17 cellular contexts compared by ENCODE assay signal in the genomic region with DNA sequence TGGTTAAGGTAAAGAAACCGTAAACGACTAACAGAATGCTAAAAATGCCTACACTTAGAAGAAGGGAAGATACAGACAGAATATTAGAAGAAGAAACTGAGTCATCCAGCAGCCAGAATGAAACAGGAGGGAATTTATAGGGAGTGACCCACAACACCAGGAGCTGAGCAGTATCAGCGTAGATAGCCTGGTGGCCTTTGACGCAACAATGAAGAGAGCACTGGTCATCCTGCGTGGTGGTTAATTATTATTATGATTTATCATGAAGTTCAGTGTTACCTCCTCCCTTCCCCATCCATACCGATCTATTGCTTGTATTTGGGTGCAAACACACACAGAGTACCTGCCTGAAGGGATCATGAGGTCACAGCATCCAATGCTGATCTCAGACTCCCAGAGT. TPM values are rescaled to one million over a fixed set of nuclear protein-coding genes. Genes with fewer than 3 reads are reported as not detected.
A peak's percentile ranks its signal among the peaks of the same experiment; 100 is the strongest.
DNase-seq lines count a peak whose midpoint lies in the region; ATAC-seq, FAIRE-seq and TF ChIP-seq lines count a peak whose summit lies in the region.
"Had no signal": no experiment of that assay in that cellular context is flagged by ENCODE, and none has a peak within 500 bp of the region (broad histone marks: within the 10 kb centered on the region; RNA-seq: fewer than 3 reads in every experiment).

No MANE protein-coding gene starts in this region.

- no peak for ATAC-seq in activated T-helper 17 cell treated with anti-CD3 and anti-CD28 coated beads, Interleukin-2, amount 50 U/mL, for 72 hours (replicated peaks)
- ATAC-seq in HepG2 (no peak), HG02938 (IDR thresholded peaks at IDR 0.05; ENCODE audit: unreplicated experiment) (no peak), GM18498 (IDR thresholded peaks at IDR 0.05; ENCODE audit: unreplicated experiment) (no peak)
- no peak for ATAC-seq in activated naive CD8-positive, alpha-beta T cell treated with anti-CD3 and anti-CD28 coated beads, Interleukin-2, amount 50 U/mL, for 24 hours

- in situ Hi-C loops in mammary epithelial cell (cut with MboI; ENCODE audit: low sequenced_read_pairs in 2 of 2), result no loop called here
- in situ Hi-C loops in HepG2 (cut with HindIII; ENCODE audit: extremely low pct_ligation_motif_present, low pct_unique_long_range_greater_than_20kb), result no loop called here

- POLR2A ChIA-PET in MCF 10A (lab: Yijun Ruan, JAX) (interaction anchor here (0.5 to 2.2 kb wide), 6 partner anchors 9 to 410 kb away, joined by 3 to 8 read pairs (median 3); no protein-coding TSS in a partner anchor), HepG2 (lab: Yijun Ruan, JAX) (no interaction called here)

- H3K27me3 Mint-ChIP-seq in MCF 10A (ENCODE audit: insufficient read depth, unreplicated experiment), result no peaks in the 10 kb centered on the region
- H3K27me3 Mint-ChIP-seq in activated T-helper 17 cell treated with anti-CD3 and anti-CD28 coated beads, Interleukin-2, amount 50 U/mL, for 72 hours, result peaks cover 8% of the 10 kb centered on the region
- peaks cover 34% of the 10 kb centered on the region for H3K27me3 Mint-ChIP-seq in activated naive CD8-positive, alpha-beta T cell treated with anti-CD3 and anti-CD28 coated beads, Interleukin-2, amount 50 U/mL, for 24 hours

- no peaks in the 10 kb centered on the region for H4K20me1 ChIP-seq in mammary epithelial cell (ENCODE audit: insufficient read depth, low read length)
- no peaks in the 10 kb centered on the region for H4K20me1 ChIP-seq in HepG2 (ENCODE audit: insufficient read depth, low read length)

- H3K9ac ChIP-seq in mammary epithelial cell (ENCODE audit: insufficient read depth, low read length) (no peak overlapping the region), HepG2 (ENCODE audit: insufficient read depth, low read depth, low read length) (no peak overlapping the region)

- dilution Hi-C loops in mammary epithelial cell (cut with HindIII; ENCODE audit: low sequenced_read_pairs), result no loop called here

- H3K4me3 ChIP-seq in mammary epithelial cell (replicated peaks in 1 of 3; ENCODE audit: insufficient read depth in 1 of 3, low read depth in 2 of 3, low read length in 3 of 3) (no peak overlapping the region), HepG2 (replicated peaks in 1 of 3; ENCODE audit: insufficient read depth in 1 of 3, low read depth in 2 of 3, low read length in 3 of 3) (no peak overlapping the region), uterus (no peak overlapping the region)
- H3K4me3 ChIP-seq: transverse colon had no signal

- H3K27ac ChIP-seq in mammary epithelial cell (ENCODE audit: insufficient read depth, low read depth, low read length) (no peak overlapping the region), HepG2 (ENCODE audit: extremely low read length, insufficient read depth, low read length) (no peak overlapping the region), uterus (peak overlapping the region; percentile 73 to 87)

- BruUV-seq in MCF 10A (replicated peaks; lab: Mats Ljungman, UMichigan) (no TSS peak), mammary epithelial cell (replicated peaks; lab: Mats Ljungman, UMichigan) (no TSS peak), HepG2 (replicated peaks; lab: Mats Ljungman, UMichigan) (no TSS peak)

- peak overlapping the region; percentile 72 for H3K27ac Mint-ChIP-seq in MCF 10A (ENCODE audit: low read depth, unreplicated experiment)
- H3K27ac Mint-ChIP-seq in activated T-helper 17 cell treated with anti-CD3 and anti-CD28 coated beads, Interleukin-2, amount 50 U/mL, for 72 hours, result peak overlapping the region; percentile 88
- no peak overlapping the region for H3K27ac Mint-ChIP-seq in activated naive CD8-positive, alpha-beta T cell treated with anti-CD3 and anti-CD28 coated beads, Interleukin-2, amount 50 U/mL, for 24 hours
- H3K27ac Mint-ChIP-seq: activated T-helper 2 cell treated with anti-CD3 and anti-CD28 coated beads, Interferon-gamma antibody, Interleukin-2, Interleukin-4, amounts not matched to agents 10 μg/mL and 5 μg/mL and 100 μg/mL, durations not matched to agents 14 hours and 24 hours and 36 hours; IgD-negative memory B cell had no signal

- TF ChIP-seq EP300 in HepG2 (IDR thresholded peaks at IDR 0.05; ENCODE audit: low read depth in 2 of 2, low read length in 2 of 2) (no peak), HepG2 (CRISPR knock-in tag; IDR thresholded peaks at IDR 0.05; ENCODE audit: borderline replicate concordance) (no peak)

- H3K27me3 ChIP-seq in mammary epithelial cell (ENCODE audit: insufficient read depth, low read length), result peaks cover 3% of the 10 kb centered on the region
- no peaks in the 10 kb centered on the region; a peak in 1 of 5 replicates for H3K27me3 ChIP-seq in HepG2 (ENCODE audit: control insufficient read depth in 1 of 2, insufficient read depth in 2 of 2, low read length in 2 of 2)
- H3K27me3 ChIP-seq in uterus, result no peaks in the 10 kb centered on the region
- H3K27me3 ChIP-seq: transverse colon had no signal

- no peaks in the 10 kb centered on the region for H3K9me3 Mint-ChIP-seq in MCF 10A (ENCODE audit: unreplicated experiment)
- H3K9me3 Mint-ChIP-seq in activated T-helper 17 cell treated with anti-CD3 and anti-CD28 coated beads, Interleukin-2, amount 50 U/mL, for 72 hours, result no peaks in the 10 kb centered on the region
- no peaks in the 10 kb centered on the region for H3K9me3 Mint-ChIP-seq in activated naive CD8-positive, alpha-beta T cell treated with anti-CD3 and anti-CD28 coated beads, Interleukin-2, amount 50 U/mL, for 24 hours
- H3K9me3 Mint-ChIP-seq: activated T-helper 2 cell treated with anti-CD3 and anti-CD28 coated beads, Interferon-gamma antibody, Interleukin-2, Interleukin-4, amounts not matched to agents 10 μg/mL and 5 μg/mL and 100 μg/mL, durations not matched to agents 14 hours and 24 hours and 36 hours; stimulated activated effector memory CD8-positive, alpha-beta T cell treated with anti-CD3 and anti-CD28 coated beads, Interleukin-12 subunit alpha, Interleukin-12 subunit beta, amount 100 ng/mL, for 72 hours had no signal

- H3K36me3 ChIP-seq in mammary epithelial cell (ENCODE audit: insufficient read depth, low read length) (no peaks in the 10 kb centered on the region), HepG2 (replicated peaks in 1 of 2; ENCODE audit: control insufficient read depth in 1 of 2, insufficient read depth in 2 of 2, low read length in 2 of 2) (no peaks in the 10 kb centered on the region), uterus (no peaks in the 10 kb centered on the region)
- H3K36me3 ChIP-seq: transverse colon had no signal

- TF ChIP-seq CTCF in MCF 10A (IDR thresholded peaks at IDR 0.05; ENCODE audit: unreplicated experiment), result no peak
- TF ChIP-seq CTCF in mammary epithelial cell (conservative IDR thresholded peaks at IDR 0.05 in 1 of 2, IDR thresholded peaks at IDR 0.05 in 1 of 2; ENCODE audit: extremely low read depth in 1 of 2, insufficient read depth in 1 of 2, low read depth in 1 of 2, low read length in 2 of 2), result no peak
- no peak for TF ChIP-seq CTCF in HepG2 (CRISPR knock-in tag; IDR thresholded peaks at IDR 0.05)
- no peak for TF ChIP-seq CTCF in uterus (IDR thresholded peaks at IDR 0.05)

- H3K79me2 ChIP-seq in mammary epithelial cell (ENCODE audit: insufficient read depth, low read length), result no peaks in the 10 kb centered on the region
- no peaks in the 10 kb centered on the region for H3K79me2 ChIP-seq in HepG2 (ENCODE audit: insufficient read depth, low read length)

- intact Hi-C loops in MCF 10A (cut with micrococcal nuclease) (no loop called here), mammary epithelial cell (cut with micrococcal nuclease) (no loop called here), HepG2 (cut with micrococcal nuclease; ENCODE audit: unreplicated experiment) (no loop called here), uterus (cut with DNase I; ENCODE audit: low total_unique reads) (no loop called here)

- no peak overlapping the region for H3K4me2 ChIP-seq in mammary epithelial cell (ENCODE audit: insufficient read depth, low read depth, low read length)
- H3K4me2 ChIP-seq in HepG2 (ENCODE audit: low read depth, low read length), result peak overlapping the region; percentile 4; the same call in 1 of the 2 replicates

- H3K9me3 ChIP-seq in mammary epithelial cell (replicated peaks; ENCODE audit: insufficient read depth, low read length) (no peaks in the 10 kb centered on the region), HepG2 (ENCODE audit: low read length) (no peaks in the 10 kb centered on the region), uterus (no peaks in the 10 kb centered on the region)
- H3K9me3 ChIP-seq: transverse colon had no signal

- TF ChIP-seq RAD21 in HepG2 (CRISPR knock-in tag; IDR thresholded peaks at IDR 0.05), result no peak

- H2AFZ ChIP-seq in mammary epithelial cell (ENCODE audit: low read depth, low read length) (no peak overlapping the region), HepG2 (ENCODE audit: low read length) (no peak overlapping the region)

- H3K4me3 Mint-ChIP-seq in MCF 10A (ENCODE audit: unreplicated experiment), result no peak overlapping the region
- H3K4me3 Mint-ChIP-seq in activated T-helper 17 cell treated with anti-CD3 and anti-CD28 coated beads, Interleukin-2, amount 50 U/mL, for 72 hours, result no peak overlapping the region
- H3K4me3 Mint-ChIP-seq in activated naive CD8-positive, alpha-beta T cell treated with anti-CD3 and anti-CD28 coated beads, Interleukin-2, amount 50 U/mL, for 24 hours, result no peak overlapping the region

- no peak for DNase-seq in MCF 10A (ENCODE audit: unreplicated experiment)
- no peak for DNase-seq in mammary epithelial cell
- DNase-seq in HepG2 (ENCODE audit: low spot score), result no peak
- DNase-seq in uterus, result no peak
- no peak for DNase-seq in activated naive CD8-positive, alpha-beta T cell treated with anti-CD3 and anti-CD28 coated beads, Interleukin-2, amount 50 U/mL, for 24 hours
- DNase-seq: activated CD4-positive, CD25-positive, alpha-beta regulatory T cell; cerebellar nuclear complex; T-helper 9 cell had no signal

- H3K36me3 Mint-ChIP-seq in MCF 10A (ENCODE audit: insufficient read depth, unreplicated experiment), result no peaks in the 10 kb centered on the region
- no peaks in the 10 kb centered on the region for H3K36me3 Mint-ChIP-seq in activated T-helper 17 cell treated with anti-CD3 and anti-CD28 coated beads, Interleukin-2, amount 50 U/mL, for 72 hours (ENCODE audit: low read depth)
- H3K36me3 Mint-ChIP-seq in activated naive CD8-positive, alpha-beta T cell treated with anti-CD3 and anti-CD28 coated beads, Interleukin-2, amount 50 U/mL, for 24 hours (ENCODE audit: low read depth), result no peaks in the 10 kb centered on the region
- H3K36me3 Mint-ChIP-seq: stimulated activated effector memory CD8-positive, alpha-beta T cell treated with anti-CD3 and anti-CD28 coated beads, Interleukin-12 subunit alpha, Interleukin-12 subunit beta, amount 100 ng/mL, for 72 hours had no signal

- CTCF ChIA-PET in MCF 10A (lab: Yijun Ruan, JAX) (no interaction called here), mammary epithelial cell (lab: Charles Lee; ENCODE audit: low non-redundant PET) (no interaction called here), HepG2 (lab: Yijun Ruan, JAX; ENCODE audit: low intra/inter-chr PET ratio, low total read pairs) (no interaction called here)

- FAIRE-seq in HepG2 (lab: Jason Lieb, UNC), result no peak
- FAIRE-seq: endometrium, kidney had no signal

- TF ChIP-seq POLR2A in HepG2 (IDR thresholded peaks at IDR 0.05; ENCODE audit: insufficient read depth in 1 of 2, low read depth in 2 of 2, low read length in 2 of 2), result no peak
- TF ChIP-seq POLR2A in uterus (IDR thresholded peaks at IDR 0.05), result no peak

- peaks cover 32% of the 10 kb centered on the region for H3K4me1 Mint-ChIP-seq in MCF 10A (ENCODE audit: insufficient read depth, unreplicated experiment)
- peaks cover 30% of the 10 kb centered on the region for H3K4me1 Mint-ChIP-seq in activated T-helper 17 cell treated with anti-CD3 and anti-CD28 coated beads, Interleukin-2, amount 50 U/mL, for 72 hours
- peaks cover 17% of the 10 kb centered on the region for H3K4me1 Mint-ChIP-seq in activated naive CD8-positive, alpha-beta T cell treated with anti-CD3 and anti-CD28 coated beads, Interleukin-2, amount 50 U/mL, for 24 hours

- 97% methylated on average over 6 of the region's 6 CpGs for WGBS in mammary epithelial cell (ENCODE audit: low coverage, missing lambda C conversion rate)
- 50% methylated on average over 6 of the region's 6 CpGs for WGBS in HepG2 (ENCODE audit: low lambda C conversion rate)

- peaks cover 21% of the 10 kb centered on the region for H3K4me1 ChIP-seq in mammary epithelial cell (ENCODE audit: insufficient read depth, low read length)
- H3K4me1 ChIP-seq in HepG2 (ENCODE audit: insufficient read depth, low read length), result peaks cover 45% of the 10 kb centered on the region
- peaks cover 0 to 4% of the 10 kb centered on the region in 2 donors for H3K4me1 ChIP-seq in uterus

RNA-seq across cellular contexts. Expression of gene ERCC4, which starts 38.5 kb away (rescaled TPM):
- total RNA-seq in MCF 10A (2022) (10.3 and 15.9 TPM in 2 replicates), mammary epithelial cell (10 to 100 TPM in 1 of 2 donors, 1 to 10 TPM in 1; 9.7 to 13.1 TPM), HepG2 (2016; rRNA removed; fragmentation: Illumina TruSeq; extraction: Trizol) (15.2 and 27.9 TPM in 2 replicates), uterus (10 to 100 TPM in 2 of 4 donors, 1 to 10 TPM in 2; 5.3 to 22.6 (median 15.9) TPM)
- polyA plus RNA-seq in mammary epithelial cell (2.5 TPM), HepG2 (2011; rRNA removed) (5.4 and 5.7 TPM in 2 replicates)
- polyA minus RNA-seq in mammary epithelial cell, result 33.3 TPM
- total RNA-seq in activated T-helper 17 cell treated with anti-CD3 and anti-CD28 coated beads, Interleukin-2, amount 50 U/mL, for 72 hours, result 10 to 100 TPM in 1 of 2 donors, 1 to 10 TPM in 1; 6.1 to 11.2 TPM
- total RNA-seq in HepG2 (2016; cell fraction: cytosol; rRNA removed; fragmentation: Illumina TruSeq; extraction: Trizol; ENCODE audit: low read depth), result 15.7 and 17.8 TPM in 2 replicates
- total RNA-seq in HepG2 (2016; cell fraction: insoluble cytoplasmic fraction; rRNA removed; fragmentation: Illumina TruSeq; extraction: Trizol), result 15.2 and 33.1 TPM in 2 replicates
- 5.6 and 5.8 TPM in 2 replicates for total RNA-seq in HepG2 (2016; cell fraction: membrane; rRNA removed; fragmentation: Illumina TruSeq; extraction: Trizol)
- total RNA-seq in HepG2 (2016; cell fraction: nucleus; rRNA removed; fragmentation: Illumina TruSeq; extraction: Trizol), result 13.3 and 14.1 TPM in 2 replicates
- 1.7 and 2.7 TPM in 2 replicates for polyA plus RNA-seq in HepG2 (2011; cell fraction: cytosol; rRNA removed)
- 3.0 and 4.3 TPM in 2 replicates for polyA plus RNA-seq in HepG2 (2011; cell fraction: nucleus; rRNA removed)
- 6.4 and 8.2 TPM in 2 replicates for polyA plus RNA-seq in HepG2 (2012)
- polyA plus RNA-seq in HepG2 (2016; cell fraction: cytosol; fragmentation: Illumina TruSeq; extraction: Trizol; ENCODE audit: low read depth), result 0.23 and 0.35 TPM in 2 replicates
- 8.7 and 9.8 TPM in 2 replicates for polyA plus RNA-seq in HepG2 (2016; cell fraction: insoluble cytoplasmic fraction; fragmentation: Illumina TruSeq; extraction: Trizol; ENCODE audit: low read depth)
- polyA plus RNA-seq in HepG2 (2016; cell fraction: membrane; fragmentation: Illumina TruSeq; extraction: Trizol; ENCODE audit: low read depth), result 0.58 and 0.98 TPM in 2 replicates
- 8.7 and 13.2 TPM in 2 replicates for polyA plus RNA-seq in HepG2 (2016; cell fraction: nucleus; fragmentation: Illumina TruSeq; extraction: Trizol; ENCODE audit: insufficient read depth, low read depth)
- 26.2 and 26.7 TPM in 2 replicates for polyA minus RNA-seq in HepG2 (2011; rRNA and poly(A)+ RNA removed; ENCODE audit: low replicate concordance)
- 19.2 and 21.1 TPM in 2 replicates for polyA minus RNA-seq in HepG2 (2011; cell fraction: cytosol; rRNA and poly(A)+ RNA removed)
- 15.1 and 21.3 TPM in 2 replicates for polyA minus RNA-seq in HepG2 (2011; cell fraction: nucleus; rRNA and poly(A)+ RNA removed)

Comparison
In these comparisons a context has a peak if more than half of its experiments do, and no peak if none do; other contexts are left out.
1. H3K27ac ChIP-seq: peak in uterus (2 of 2); none in mammary epithelial cell (single experiment) and HepG2 (single experiment).